ENCODE assay signal across 8 cellular contexts in genomic region chr10:6382081-6382480, GRCh38.
DNase-seq lines count a peak whose midpoint lies in the region; ATAC-seq, FAIRE-seq and TF ChIP-seq lines count a peak whose summit lies in the region.

No MANE protein-coding gene starts in this region.

- BruUV-seq in HepG2 (replicated peaks; lab: Mats Ljungman, UMichigan): no TSS peak

- H3K9me3 ChIP-seq in left lung (peaks cover 0 to 25% of the 10 kb centered on the region in 2 donors), vagina (peaks cover 5% of the 10 kb centered on the region), HepG2 (ENCODE audit: low read length) (peaks cover 29% of the 10 kb centered on the region)

- TF ChIP-seq EP300 in HepG2 (IDR thresholded peaks at IDR 0.05; ENCODE audit: low read depth in 2 of 2, low read length in 2 of 2) (no peak), HepG2 (CRISPR knock-in tag; IDR thresholded peaks at IDR 0.05; ENCODE audit: borderline replicate concordance) (no peak)

- TF ChIP-seq POLR2A in vagina (IDR thresholded peaks at IDR 0.05) (no peak), HepG2 (IDR thresholded peaks at IDR 0.05; ENCODE audit: insufficient read depth in 1 of 2, low read depth in 2 of 2, low read length in 2 of 2) (no peak)

- CTCF ChIA-PET in HepG2 (lab: Yijun Ruan, JAX; ENCODE audit: low intra/inter-chr PET ratio, low total read pairs): no interaction called here

- peak overlapping the region; percentile 37 for H3K4me3 Mint-ChIP-seq in activated T-helper 1 cell treated with anti-CD3 and anti-CD28 coated beads, Interleukin-12 subunit alpha, Interleukin-12 subunit beta, Interleukin-2, Interleukin-4 antibody, amounts not matched to agents 30 ng/mL and 10 ng/mL and 1 ng/mL, durations not matched to agents 14 hours and 24 hours and 36 hours

- intact Hi-C loops in activated T-helper 1 cell treated with anti-CD3 and anti-CD28 coated beads, Interleukin-12 subunit alpha, Interleukin-12 subunit beta, Interleukin-2, Interleukin-4 antibody, amounts not matched to agents 30 ng/mL and 10 ng/mL and 1 ng/mL, durations not matched to agents 14 hours and 24 hours and 36 hours (cut with micrococcal nuclease): no loop called here
- intact Hi-C loops in left lung (cut with DNase I): no loop called here
- intact Hi-C loops in vagina (cut with DNase I): no loop called here
- intact Hi-C loops in HepG2 (cut with micrococcal nuclease; ENCODE audit: unreplicated experiment): no loop called here

- FAIRE-seq in HepG2 (lab: Jason Lieb, UNC): no peak

- H3K36me3 Mint-ChIP-seq in activated T-helper 1 cell treated with anti-CD3 and anti-CD28 coated beads, Interleukin-12 subunit alpha, Interleukin-12 subunit beta, Interleukin-2, Interleukin-4 antibody, amounts not matched to agents 30 ng/mL and 10 ng/mL and 1 ng/mL, durations not matched to agents 14 hours and 24 hours and 36 hours (ENCODE audit: low read depth): peaks cover 32% of the 10 kb centered on the region

- no peak overlapping the region for H3K4me2 ChIP-seq in HepG2 (ENCODE audit: low read depth, low read length)

- H3K27ac ChIP-seq in left lung: peak overlapping the region; percentile 69 to 83
- peak overlapping the region; percentile 84 for H3K27ac ChIP-seq in vagina
- no peak overlapping the region for H3K27ac ChIP-seq in HepG2 (ENCODE audit: extremely low read length, insufficient read depth, low read length)

- in situ Hi-C loops in HepG2 (cut with HindIII; ENCODE audit: extremely low pct_ligation_motif_present, low pct_unique_long_range_greater_than_20kb): no loop called here

- H3K9me3 Mint-ChIP-seq in activated T-helper 1 cell treated with anti-CD3 and anti-CD28 coated beads, Interleukin-12 subunit alpha, Interleukin-12 subunit beta, Interleukin-2, Interleukin-4 antibody, amounts not matched to agents 30 ng/mL and 10 ng/mL and 1 ng/mL, durations not matched to agents 14 hours and 24 hours and 36 hours: peaks cover 42% of the 10 kb centered on the region

- H3K36me3 ChIP-seq in left lung (no peaks in the 10 kb centered on the region), vagina (no peaks in the 10 kb centered on the region), HepG2 (replicated peaks in 1 of 2; ENCODE audit: control insufficient read depth in 1 of 2, insufficient read depth in 2 of 2, low read length in 2 of 2) (no peaks in the 10 kb centered on the region)

- no peaks in the 10 kb centered on the region for H3K27me3 Mint-ChIP-seq in activated T-helper 1 cell treated with anti-CD3 and anti-CD28 coated beads, Interleukin-12 subunit alpha, Interleukin-12 subunit beta, Interleukin-2, Interleukin-4 antibody, amounts not matched to agents 30 ng/mL and 10 ng/mL and 1 ng/mL, durations not matched to agents 14 hours and 24 hours and 36 hours (ENCODE audit: insufficient read depth)

- 8% methylated on average over 7 of the region's 7 CpGs for WGBS in HepG2 (ENCODE audit: low lambda C conversion rate)

- no peak for TF ChIP-seq RAD21 in HepG2 (CRISPR knock-in tag; IDR thresholded peaks at IDR 0.05)

- H2AFZ ChIP-seq in HepG2 (ENCODE audit: low read length): no peak overlapping the region

- peaks cover 7 to 44% of the 10 kb centered on the region in 2 donors for H3K4me1 ChIP-seq in left lung
- H3K4me1 ChIP-seq in vagina: peaks cover 17% of the 10 kb centered on the region
- no peaks in the 10 kb centered on the region for H3K4me1 ChIP-seq in HepG2 (ENCODE audit: insufficient read depth, low read length)

- ATAC-seq in GM18858 (IDR thresholded peaks at IDR 0.05; ENCODE audit: unreplicated experiment) (peak; percentile 53), HG03457 (IDR thresholded peaks at IDR 0.05; ENCODE audit: unreplicated experiment) (peak; percentile 72), left lung (peak; percentile 75), HG03139 (IDR thresholded peaks at IDR 0.05; ENCODE audit: unreplicated experiment) (no peak), GM18517 (IDR thresholded peaks at IDR 0.05; ENCODE audit: unreplicated experiment) (no peak), HepG2 (no peak)

- H4K20me1 ChIP-seq in HepG2 (ENCODE audit: insufficient read depth, low read length): no peaks in the 10 kb centered on the region

- H3K9ac ChIP-seq in HepG2 (ENCODE audit: insufficient read depth, low read depth, low read length): no peak overlapping the region

- no peak overlapping the region for H3K4me3 ChIP-seq in left lung
- H3K4me3 ChIP-seq in vagina: no peak overlapping the region
- no peak overlapping the region for H3K4me3 ChIP-seq in HepG2 (replicated peaks in 1 of 3; ENCODE audit: insufficient read depth in 1 of 3, low read depth in 2 of 3, low read length in 3 of 3)

- H3K27me3 ChIP-seq in left lung (no peaks in the 10 kb centered on the region), vagina (no peaks in the 10 kb centered on the region), HepG2 (ENCODE audit: control insufficient read depth in 1 of 2, insufficient read depth in 2 of 2, low read length in 2 of 2) (peaks cover 1 to 7% of the 10 kb centered on the region in 2 experiments; a peak in 2 of 5 replicates)

- no peak for TF ChIP-seq CTCF in left lung (IDR thresholded peaks at IDR 0.05)
- TF ChIP-seq CTCF in vagina (IDR thresholded peaks at IDR 0.05): no peak
- TF ChIP-seq CTCF in HepG2 (CRISPR knock-in tag; IDR thresholded peaks at IDR 0.05): no peak

- no peaks in the 10 kb centered on the region for H3K79me2 ChIP-seq in HepG2 (ENCODE audit: insufficient read depth, low read length)

- POLR2A ChIA-PET in HepG2 (lab: Yijun Ruan, JAX): no interaction called here

- peak overlapping the region; percentile 43 for H3K27ac Mint-ChIP-seq in activated T-helper 1 cell treated with anti-CD3 and anti-CD28 coated beads, Interleukin-12 subunit alpha, Interleukin-12 subunit beta, Interleukin-2, Interleukin-4 antibody, amounts not matched to agents 30 ng/mL and 10 ng/mL and 1 ng/mL, durations not matched to agents 14 hours and 24 hours and 36 hours

- peak; percentile 7 for DNase-seq in activated T-helper 1 cell treated with anti-CD3 and anti-CD28 coated beads, Interleukin-12 subunit alpha, Interleukin-12 subunit beta, Interleukin-2, Interleukin-4 antibody, amounts not matched to agents 30 ng/mL and 10 ng/mL and 1 ng/mL, durations not matched to agents 14 hours and 24 hours and 36 hours (ENCODE audit: low spot score)
- DNase-seq in left lung: peak in 1 of 2 donors; percentile 48
- peak in 1 of 2 donors; percentile 71 for DNase-seq in vagina (ENCODE audit: extremely low spot score in 2 of 2)
- no peak for DNase-seq in HepG2 (ENCODE audit: low spot score)

- H3K4me1 Mint-ChIP-seq in activated T-helper 1 cell treated with anti-CD3 and anti-CD28 coated beads, Interleukin-12 subunit alpha, Interleukin-12 subunit beta, Interleukin-2, Interleukin-4 antibody, amounts not matched to agents 30 ng/mL and 10 ng/mL and 1 ng/mL, durations not matched to agents 14 hours and 24 hours and 36 hours (ENCODE audit: low read depth): peaks cover 22% of the 10 kb centered on the region

TF ChIP-seq in HepG2, 621 proteins besides CTCF, POLR2A, EP300 and RAD21:
- TF ChIP-seq HDAC1 (CRISPR knock-in tag; IDR thresholded peaks at IDR 0.05) (no peak), ZNF589 (CRISPR knock-in tag; conservative IDR thresholded peaks at IDR 0.05) (no peak), SATB2 (CRISPR knock-in tag; IDR thresholded peaks at IDR 0.05) (no peak), SIX4 (CRISPR knock-in tag; IDR thresholded peaks at IDR 0.05) (no peak), BRD4 (CRISPR knock-in tag; IDR thresholded peaks at IDR 0.05) (no peak), YEATS4 (CRISPR knock-in tag; IDR thresholded peaks at IDR 0.05; ENCODE audit: borderline replicate concordance) (no peak), MTA3 (CRISPR knock-in tag; IDR thresholded peaks at IDR 0.05) (no peak), PRDM15 (CRISPR knock-in tag; IDR thresholded peaks at IDR 0.05) (no peak)
TF ChIP-seq in HepG2: peak in this region for 0.

Comparison
In these comparisons a context has a peak if more than half of its experiments do, and no peak if none do; other contexts are left out.
1. ATAC-seq: peak in GM18858 (single experiment), HG03457 (single experiment) and left lung (single experiment); none in HG03139 (single experiment), GM18517 (single experiment) and HepG2 (single experiment).